11 cellular contexts compared by ENCODE assay signal in the genomic region with DNA sequence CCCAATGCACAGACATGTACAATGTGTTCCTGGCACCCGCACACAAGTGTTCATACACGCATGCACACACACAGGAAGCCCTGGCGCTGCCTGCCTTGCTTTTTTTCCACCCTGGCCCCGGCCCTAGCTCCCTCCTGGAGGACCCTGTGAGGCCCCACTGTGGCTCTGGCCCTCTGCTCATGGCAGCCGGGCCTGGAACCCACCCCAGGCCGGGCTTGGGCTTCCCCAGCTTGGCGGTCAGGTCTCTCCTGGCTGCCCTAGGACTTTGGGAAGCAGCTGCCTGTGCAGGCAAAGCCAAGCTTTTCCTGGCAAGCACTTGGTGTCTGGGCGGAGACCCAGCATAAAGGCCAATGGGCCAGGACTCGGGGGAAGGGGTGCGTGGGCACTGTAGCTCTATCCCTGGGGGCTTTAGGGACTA. TPM values are rescaled to one million over a fixed set of nuclear protein-coding genes. Genes with fewer than 3 reads are reported as not detected.
DNase-seq lines count a peak whose midpoint lies in the region; ATAC-seq, FAIRE-seq and TF ChIP-seq lines count a peak whose summit lies in the region.
"Had no signal": no experiment of that assay in that cellular context is flagged by ENCODE, and none has a peak within 500 bp of the region (broad histone marks: within the 10 kb centered on the region; RNA-seq: fewer than 3 reads in every experiment).

No MANE protein-coding gene starts in this region.

- no peaks in the 10 kb centered on the region for H3K27me3 Mint-ChIP-seq in CD8-positive, alpha-beta T cell (ENCODE audit: low read depth)

- H3K4me3 ChIP-seq in CD8-positive, alpha-beta T cell (ENCODE audit: low read depth, low read length), result no peak overlapping the region
- no peak overlapping the region for H3K4me3 ChIP-seq in pancreas

- no peaks in the 10 kb centered on the region for H3K9me3 Mint-ChIP-seq in CD8-positive, alpha-beta T cell

- CTCF ChIA-PET in CD8-positive, alpha-beta T cell (lab: Charles Lee), result interaction anchor here (1.0 to 3.3 kb wide), 7 partner anchors 13 to 39 kb away, joined by 3 to 15 read pairs (median 4); a partner anchor contains a TSS
- CTCF ChIA-PET in RWPE1 (lab: Yijun Ruan, JAX), result interaction anchor here (0.7 to 0.9 kb wide), 2 partner anchors 13 to 21 kb away, joined by 3 read pairs; no protein-coding TSS in a partner anchor

- peak overlapping the region; percentile 93 for H3K27ac Mint-ChIP-seq in CD8-positive, alpha-beta T cell

- no peak overlapping the region for H3K4me3 Mint-ChIP-seq in CD8-positive, alpha-beta T cell

- peaks cover 40% of the 10 kb centered on the region for H3K4me1 Mint-ChIP-seq in CD8-positive, alpha-beta T cell (ENCODE audit: low read depth)

- 64 to 70% methylated on average over 10 of the region's 10 CpGs for WGBS in pancreas, 2 donors

- H3K36me3 Mint-ChIP-seq in CD8-positive, alpha-beta T cell, result peaks cover 7% of the 10 kb centered on the region

- ATAC-seq in CD8-positive, alpha-beta T cell, result no peak
- peak in 3 of 4 donors; percentile 46 to 73 (median 46) for ATAC-seq in pancreas
- ATAC-seq in GM19351 (IDR thresholded peaks at IDR 0.05; ENCODE audit: unreplicated experiment), result no peak

- in situ Hi-C loops in GM13977 (cut with MboI; ENCODE audit: low pct_unique_long_range_greater_than_20kb, low sequenced_read_pairs, unreplicated experiment), result no loop called here

- peak overlapping the region; percentile 25 for H3K27ac ChIP-seq in CD8-positive, alpha-beta T cell (ENCODE audit: low read depth, low read length)
- H3K27ac ChIP-seq in RWPE1, result 0 out of 2 replicates have a peak overlapping the region, but pooled peaks have one; percentile 14
- no peak overlapping the region for H3K27ac ChIP-seq in pancreas

- TF ChIP-seq CTCF in CD8-positive, alpha-beta T cell (IDR thresholded peaks at IDR 0.05), result no peak
- no peak for TF ChIP-seq CTCF in RWPE1 (conservative IDR thresholded peaks at IDR 0.05; ENCODE audit: low read depth)
- no peak for TF ChIP-seq CTCF in pancreas (IDR thresholded peaks at IDR 0.05)
- no peak for TF ChIP-seq CTCF in GM13977 (IDR thresholded peaks at IDR 0.05; ENCODE audit: extremely low read depth, insufficient read depth, missing control alignments)

- no peaks in the 10 kb centered on the region for H3K36me3 ChIP-seq in CD8-positive, alpha-beta T cell (ENCODE audit: insufficient read depth, low read length)
- no peaks in the 10 kb centered on the region for H3K36me3 ChIP-seq in pancreas

- H3K27me3 ChIP-seq in CD8-positive, alpha-beta T cell (ENCODE audit: insufficient read depth, low read length), result no peaks in the 10 kb centered on the region
- no peaks in the 10 kb centered on the region for H3K27me3 ChIP-seq in pancreas

- DNase-seq in CD8-positive, alpha-beta T cell, result peak in 1 of 7 experiments; percentile 30
- DNase-seq in RWPE1 (ENCODE audit: low spot score) (no peak), frontal cortex (ENCODE audit: low spot score in 2 of 2) (peak; percentile 50 to 59), pancreas (peak in 2 of 6 donors; percentile 25 to 37), GM13977 (ENCODE audit: low spot score) (no peak), NOMO-1 (lab: John Stamatoyannopoulos, UW; ENCODE audit: unreplicated experiment in 2 of 2) (no peak), HT-29 (ENCODE audit: low spot score) (no peak)
- DNase-seq: erythroblast, NCI-H2081 treated with DMSO at 0.1 percent for 48 hours had no signal

- peaks cover 32% of the 10 kb centered on the region for H3K4me1 ChIP-seq in CD8-positive, alpha-beta T cell (ENCODE audit: insufficient read depth, low read length)
- no peaks in the 10 kb centered on the region for H3K4me1 ChIP-seq in pancreas

- H3K9me3 ChIP-seq in CD8-positive, alpha-beta T cell (ENCODE audit: low read length), result no peaks in the 10 kb centered on the region
- H3K9me3 ChIP-seq in pancreas, result no peaks in the 10 kb centered on the region

- POLR2A ChIA-PET in CD8-positive, alpha-beta T cell (lab: Charles Lee), result interaction anchor here (0.9 to 1.9 kb wide), 5 partner anchors 11 to 31 kb away, joined by 3 to 5 read pairs (median 4); a partner anchor contains a TSS
- POLR2A ChIA-PET in RWPE1 (lab: Yijun Ruan, JAX; ENCODE audit: low non-redundant PET), result no interaction called here

- FAIRE-seq in frontal cortex (lab: Jason Lieb, UNC) (no peak), pancreas (lab: Jason Lieb, UNC) (no peak)
- FAIRE-seq: G401.6 had no signal

- intact Hi-C loops in CD8-positive, alpha-beta T cell (cut with DNase I, micrococcal nuclease), result loop anchor here in 1 of 2 experiments (2.0 kb wide), 1 partner anchor 31 kb away; a partner anchor contains a TSS
- intact Hi-C loops in pancreas (cut with DNase I), result no loop called here

RNA-seq across cellular contexts. Expression of a gene that starts 30.5 kb away (rescaled TPM):
- total RNA-seq in CD8-positive, alpha-beta T cell, result 10 to 100 TPM; 28.1 to 32.4 TPM
- total RNA-seq in frontal cortex (6.5 TPM), pancreas (10 to 100 TPM; 26.5 to 45.6 (median 32.5) TPM)
- 10 to 100 TPM; 29.1 to 64.6 TPM for polyA plus RNA-seq in pancreas
- total RNA-seq in HT-29 (2014; rRNA removed; shearing (Covaris generic)), result 159 and 173 TPM in 2 replicates

Comparison
In these comparisons a context has a peak if more than half of its experiments do, and no peak if none do; other contexts are left out.
1. ATAC-seq: peak in pancreas (3 of 4); none in CD8-positive, alpha-beta T cell (single experiment) and GM19351 (single experiment).
2. DNase-seq: peak in frontal cortex (2 of 2); none in RWPE1 (single experiment), GM13977 (single experiment), NOMO-1 (0 of 2) and HT-29 (single experiment).
3. H3K27ac ChIP-seq: peak in CD8-positive, alpha-beta T cell (single experiment) and RWPE1 (single experiment); none in pancreas (0 of 4).